19 cellular contexts compared by ENCODE assay signal in genomic region chr19:19276386-19276785, GRCh38. TPM values are rescaled to one million over a fixed set of nuclear protein-coding genes. Genes with fewer than 3 reads are reported as not detected.
A peak's percentile ranks its signal among the peaks of the same experiment; 100 is the strongest.
DNase-seq lines count a peak whose midpoint lies in the region; ATAC-seq, FAIRE-seq and TF ChIP-seq lines count a peak whose summit lies in the region.
"Had no signal": no experiment of that assay in that cellular context is flagged by ENCODE, and none has a peak within 500 bp of the region (broad histone marks: within the 10 kb centered on the region; RNA-seq: fewer than 3 reads in every experiment).

No MANE protein-coding gene starts in this region.

- no peak for FAIRE-seq in GM12892 (lab: Jason Lieb, UNC)
- FAIRE-seq: A204.1, GM19239, HepG2 had no signal

- DNase-seq in 8988T (peak; percentile 44), GM12892 (ENCODE audit: insufficient read length) (peak; percentile 7), brain microvascular endothelial cell (peak; percentile 83), islet precursor cell (peak; percentile 81), GDM1 (lab: John Stamatoyannopoulos, UW) (no peak)
- DNase-seq: activated naive CD8-positive, alpha-beta T cell treated with anti-CD3 and anti-CD28 coated beads, Interleukin-2, amount 10 ng/mL, durations not matched to agents 7 days and 5 days; CD8-positive, alpha-beta T cell; DMS79; MM.1S; NCI-H1694; NCI-H774 had no signal

- ATAC-seq in HG02610 (IDR thresholded peaks at IDR 0.05; ENCODE audit: unreplicated experiment) (no peak), GM18519 (IDR thresholded peaks at IDR 0.05; ENCODE audit: low FRiP score, unreplicated experiment) (no peak), HG02973 (IDR thresholded peaks at IDR 0.05; ENCODE audit: unreplicated experiment) (no peak)
- ATAC-seq: activated CD4-positive, CD25-positive, alpha-beta regulatory T cell treated with anti-CD3 and anti-CD28 coated beads, Interleukin-2, amount 50 U/mL, for 24 hours; CD8-positive, alpha-beta T cell; HepG2 had no signal

- peaks cover 26% of the 10 kb centered on the region for H3K36me3 ChIP-seq in brain microvascular endothelial cell (replicated peaks)

- H3K27ac ChIP-seq in brain microvascular endothelial cell, result peak overlapping the region; percentile 68
- H3K27ac ChIP-seq: SJSA1 had no signal

- TF ChIP-seq CTCF in brain microvascular endothelial cell (IDR thresholded peaks at IDR 0.05; ENCODE audit: low read depth, low read length, missing control alignments), result no peak

- TF ChIP-seq POLR2A in GM12892 (IDR thresholded peaks at IDR 0.05; ENCODE audit: low read depth, low read length), result no peak

- no peaks in the 10 kb centered on the region for H3K27me3 ChIP-seq in brain microvascular endothelial cell (replicated peaks)
- H3K27me3 ChIP-seq: SJSA1 had no signal

- no peak overlapping the region for H3K4me3 ChIP-seq in brain microvascular endothelial cell (ENCODE audit: low read depth, low read length)
- H3K4me3 ChIP-seq: SJSA1 had no signal

- in situ Hi-C loops in brain microvascular endothelial cell (cut with HindIII; ENCODE audit: low pct_ligation_motif_present, low sequenced_read_pairs), result no loop called here

RNA-seq across cellular contexts. Expression of gene TM6SF2, which starts 3.3 kb away (rescaled TPM):
- not detected for polyA plus RNA-seq in GM12892 (2012; ENCODE audit: missing spikeins)

RNA-seq across cellular contexts. Expression of gene SUGP1, which starts 43.9 kb away (rescaled TPM):
- polyA plus RNA-seq in GM12892 (2012; ENCODE audit: missing spikeins), result 21.5 TPM

RNA-seq across cellular contexts. Expression of gene MAU2, which starts 44.2 kb away (rescaled TPM):
- 19.7 TPM for polyA plus RNA-seq in GM12892 (2012; ENCODE audit: missing spikeins)
